In the genomic region with DNA sequence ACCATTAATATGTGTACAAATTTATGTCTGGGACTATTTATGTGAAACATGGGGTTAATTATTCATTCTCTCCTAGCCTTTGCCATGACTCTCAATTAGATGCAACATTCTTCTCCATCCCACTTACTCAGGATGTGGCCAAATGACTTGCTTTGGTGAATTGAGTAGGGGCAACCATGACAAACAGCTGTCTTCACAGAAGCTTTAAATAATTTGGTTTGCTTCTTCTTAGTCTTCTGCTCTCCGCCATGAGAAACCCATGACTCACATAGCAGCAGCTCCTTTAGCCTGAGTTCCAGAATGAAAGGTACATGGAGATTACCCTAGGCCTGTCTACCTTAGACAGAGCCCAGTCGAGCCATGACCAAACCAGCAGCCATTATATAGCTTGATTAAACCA, we compare ENCODE assay signal across 23 cellular contexts.
"Had no signal": no experiment of that assay in that cellular context is flagged by ENCODE, and none has a peak within 500 bp of the region (broad histone marks: within the 10 kb centered on the region; RNA-seq: fewer than 3 reads in every experiment).

No MANE protein-coding gene starts in this region.

- DNase-seq: IMR-90; Karpas-422; KG1; NCI-H1092; NCI-H1105 treated with DMSO at 0.1 percent for 48 hours; NCI-H1417 treated with DMSO at 0.1 percent for 48 hours; NCI-H146; NCI-H1694 treated with DMSO at 0.1 percent for 48 hours; NCI-H1930; NCI-H2081; NCI-H2107; NCI-H2227 treated with DMSO at 0.1 percent for 48 hours; NCI-H524; NCI-H526 treated with DMSO at 0.1 percent for 48 hours; NCI-H748 treated with DMSO at 0.1 percent for 48 hours; NK-92 treated with Interleukin-12 subunit alpha and Interleukin-12 subunit beta, amount 100 ng/mL, for 24 hours; PC-3; SHP77 treated with DMSO at 0.1 percent for 48 hours had no signal

- H3K36me3 ChIP-seq: SJSA1 had no signal

- H3K9me3 ChIP-seq: SJSA1 had no signal

- H3K27ac ChIP-seq: SJSA1, SK-N-MC had no signal

- H3K27me3 ChIP-seq: SJSA1 had no signal

- H3K4me3 ChIP-seq: SJSA1, SK-N-MC had no signal

- FAIRE-seq: HepG2 had no signal

- ATAC-seq: HepG2, Panc1, PC-3, Right ventricle myocardium inferior had no signal

- H3K4me1 ChIP-seq: SJSA1 had no signal
